Comparison of ENCODE assay signal across 11 cellular contexts in the genomic region with DNA sequence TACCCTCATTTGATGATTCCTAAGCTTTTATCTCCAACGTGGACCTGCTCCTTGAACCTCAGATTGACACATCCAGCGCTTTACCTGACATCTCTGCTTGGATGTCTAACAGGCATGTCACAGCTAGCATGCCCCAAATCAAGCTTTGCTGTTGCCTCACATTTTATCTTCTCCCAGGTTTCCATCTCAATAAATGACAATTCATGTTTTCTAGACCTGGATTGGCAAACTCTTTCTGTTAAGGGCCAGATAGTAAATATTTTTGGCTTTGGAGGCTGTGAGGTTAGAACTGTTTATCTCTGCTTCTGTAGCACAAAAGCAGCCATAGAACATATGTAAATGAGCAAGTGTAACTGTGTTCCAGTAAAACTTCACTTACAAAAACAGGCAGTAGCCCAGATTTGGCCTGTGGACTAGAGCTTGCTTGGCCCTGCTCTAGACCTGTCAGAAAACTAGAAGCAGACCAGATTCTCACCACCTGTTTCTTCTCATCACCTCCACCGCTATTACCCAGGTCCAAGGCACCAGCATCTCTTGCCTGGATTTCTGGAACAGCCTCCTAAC. TPM values are rescaled to one million over a fixed set of nuclear protein-coding genes. Genes with fewer than 3 reads are reported as not detected.
DNase-seq lines count a peak whose midpoint lies in the region; ATAC-seq and TF ChIP-seq lines count a peak whose summit lies in the region.
"Had no signal": no experiment of that assay in that cellular context is flagged by ENCODE, and none has a peak within 500 bp of the region (broad histone marks: within the 10 kb centered on the region; RNA-seq: fewer than 3 reads in every experiment).

No MANE protein-coding gene starts in this region.

- H4K91ac ChIP-seq in trophoblast cell (ENCODE audit: low read depth, low read length), result no peak overlapping the region

- TF ChIP-seq CTCF in CD14-positive monocyte (IDR thresholded peaks at IDR 0.05) (no peak), WERI-Rb-1 (IDR thresholded peaks at IDR 0.05; ENCODE audit: low read depth, low read length) (no peak)

- H3K4ac ChIP-seq in trophoblast cell (ENCODE audit: low read depth, low read length), result peak overlapping the region; percentile 41

- H3K9me3 Mint-ChIP-seq in CD14-positive monocyte, result no peaks in the 10 kb centered on the region
- H3K9me3 Mint-ChIP-seq: activated CD8-positive, alpha-beta T cell treated with anti-CD3 and anti-CD28 coated beads for 36 hours had no signal

- H3K9ac ChIP-seq in trophoblast cell (ENCODE audit: low read length), result no peak overlapping the region

- peak overlapping the region; percentile 28 for H2BK120ac ChIP-seq in trophoblast cell (ENCODE audit: insufficient read depth, low read length, poor library complexity)

- H3K4me3 ChIP-seq in SJSA1, result no peak overlapping the region
- H3K4me3 ChIP-seq in esophagus (ENCODE audit: low read depth in 1 of 2, low read length in 2 of 2), result no peak overlapping the region
- H3K4me3 ChIP-seq in trophoblast cell (ENCODE audit: low read depth, low read length), result no peak overlapping the region
- H3K4me3 ChIP-seq in WERI-Rb-1 (ENCODE audit: low read depth, low read length), result no peak overlapping the region

- no peak overlapping the region for H3K14ac ChIP-seq in trophoblast cell (ENCODE audit: low read length)

- H3K27ac ChIP-seq in SJSA1 (peak overlapping the region; percentile 22), esophagus (ENCODE audit: low read depth in 2 of 2, low read length in 1 of 2) (peak overlapping the region; percentile 74 to 77), trophoblast cell (ENCODE audit: low read depth, low read length) (peak overlapping the region; percentile 48), WERI-Rb-1 (no peak overlapping the region)

- H3K4me1 Mint-ChIP-seq in CD14-positive monocyte, result peaks cover 32% of the 10 kb centered on the region

- peaks cover 44 to 49% of the 10 kb centered on the region in 2 donors for H3K36me3 Mint-ChIP-seq in CD14-positive monocyte

- H2AFZ ChIP-seq in trophoblast cell (ENCODE audit: insufficient read depth, low read length, poor library complexity), result no peak overlapping the region

- H4K12ac ChIP-seq in trophoblast cell (ENCODE audit: low read depth, low read length), result no peak overlapping the region

- 57 to 60% methylated on average over 3 of the region's 3 CpGs for WGBS in esophagus, 2 donors
- no CpG with 5 or more reads among the region's 3 CpGs for WGBS in trophoblast cell (ENCODE audit: extremely low coverage, insufficient coverage, insufficient read length)

- H3K36me3 ChIP-seq in SJSA1, result peaks cover 24% of the 10 kb centered on the region
- H3K36me3 ChIP-seq in esophagus (ENCODE audit: control insufficient read depth in 2 of 2, insufficient read depth in 2 of 2, low read length in 1 of 2), result peaks cover 0 to 4% of the 10 kb centered on the region in 2 donors
- peaks cover 0 to 3% of the 10 kb centered on the region in 2 experiments for H3K36me3 ChIP-seq in trophoblast cell (ENCODE audit: control insufficient read depth in 1 of 2, insufficient read depth in 2 of 2, low read length in 2 of 2)
- H3K36me3 ChIP-seq in WERI-Rb-1, result peaks cover 47% of the 10 kb centered on the region

- ATAC-seq in GM21515 (IDR thresholded peaks at IDR 0.05; ENCODE audit: unreplicated experiment), result no peak

- peak overlapping the region; percentile 40 for H3K18ac ChIP-seq in trophoblast cell (ENCODE audit: low read length)

- no peak overlapping the region for H4K8ac ChIP-seq in trophoblast cell (ENCODE audit: low read depth, low read length)

- H3K4me3 Mint-ChIP-seq in CD14-positive monocyte, result peak overlapping the region in 1 of 2 donors; percentile 18
- H3K4me3 Mint-ChIP-seq: activated CD8-positive, alpha-beta T cell treated with anti-CD3 and anti-CD28 coated beads for 36 hours had no signal

- peaks cover 2% of the 10 kb centered on the region for H3K79me2 ChIP-seq in trophoblast cell (ENCODE audit: control insufficient read depth, insufficient read depth, low read length, poor library complexity)

- H3K4me1 ChIP-seq in SJSA1 (replicated peaks) (peaks cover 16% of the 10 kb centered on the region), esophagus (ENCODE audit: control insufficient read depth in 2 of 2, insufficient read depth in 2 of 2, low read length in 1 of 2) (peaks cover 0 to 13% of the 10 kb centered on the region in 2 donors), trophoblast cell (ENCODE audit: control insufficient read depth in 1 of 2, insufficient read depth in 2 of 2, low read length in 2 of 2) (peaks cover 9% of the 10 kb centered on the region in 2 experiments)

- intact Hi-C loops in CD14-positive monocyte (cut with micrococcal nuclease), result no loop called here

- H3K23ac ChIP-seq in trophoblast cell (ENCODE audit: low read length), result no peak overlapping the region

- H2BK12ac ChIP-seq in trophoblast cell (ENCODE audit: low read length), result no peak overlapping the region

- no peak overlapping the region for H2BK5ac ChIP-seq in trophoblast cell (ENCODE audit: low read depth, low read length, poor library complexity)

- DNase-seq in CD14-positive monocyte (ENCODE audit: low spot score) (no peak), SJSA1 (ENCODE audit: low read depth in 1 of 2, low spot score in 2 of 2) (no peak), trophoblast cell (no peak), WERI-Rb-1 (no peak), retina (no peak), SHP77 (lab: John Stamatoyannopoulos, UW) (no peak)
- DNase-seq: NCI-H2029 treated with DMSO at 0.1 percent for 48 hours, SHP77 treated with DMSO at 0.1 percent for 48 hours had no signal

- peaks cover 0 to 2% (median 0%) of the 10 kb centered on the region in 3 donors for H3K27me3 Mint-ChIP-seq in CD14-positive monocyte (ENCODE audit: low read depth in 3 of 3)
- H3K27me3 Mint-ChIP-seq: activated CD8-positive, alpha-beta T cell treated with anti-CD3 and anti-CD28 coated beads for 36 hours had no signal

- peaks cover 2% of the 10 kb centered on the region for H3K79me1 ChIP-seq in trophoblast cell (ENCODE audit: low read length)

- peak overlapping the region; percentile 46 to 86 (median 72) for H3K27ac Mint-ChIP-seq in CD14-positive monocyte
- H3K27ac Mint-ChIP-seq: activated CD8-positive, alpha-beta T cell treated with anti-CD3 and anti-CD28 coated beads for 36 hours had no signal

- H3K9me3 ChIP-seq in SJSA1 (replicated peaks) (no peaks in the 10 kb centered on the region), esophagus (ENCODE audit: control insufficient read depth in 2 of 2, insufficient read depth in 1 of 2, low read depth in 1 of 2, low read length in 1 of 2) (no peaks in the 10 kb centered on the region), trophoblast cell (ENCODE audit: insufficient read depth, low read depth, low read length) (no peaks in the 10 kb centered on the region), WERI-Rb-1 (ENCODE audit: severe bottlenecking) (no peaks in the 10 kb centered on the region)

- no peaks in the 10 kb centered on the region for H3K27me3 ChIP-seq in SJSA1 (replicated peaks)
- no peaks in the 10 kb centered on the region for H3K27me3 ChIP-seq in esophagus (ENCODE audit: control insufficient read depth in 1 of 2, insufficient read depth in 2 of 2, low read length in 2 of 2)
- no peaks in the 10 kb centered on the region for H3K27me3 ChIP-seq in trophoblast cell (ENCODE audit: insufficient read depth, low read length)
- no peaks in the 10 kb centered on the region for H3K27me3 ChIP-seq in WERI-Rb-1 (ENCODE audit: insufficient read depth, low read depth, severe bottlenecking)

- H3K4me2 ChIP-seq in trophoblast cell (ENCODE audit: low read length), result no peak overlapping the region

- no peak overlapping the region for H2AK5ac ChIP-seq in trophoblast cell (ENCODE audit: low read length)

RNA-seq across cellular contexts. Expression of gene UBE4B, which starts 42.2 kb away (rescaled TPM):
- polyA plus RNA-seq in CD14-positive monocyte, result 1 to 10 TPM; 6.0 to 9.2 TPM
- total RNA-seq in SJSA1 (2014; rRNA removed; shearing (Covaris generic)), result 26.0 and 35.2 TPM in 2 replicates
- 10 to 100 TPM; 15.6 to 23.2 TPM for polyA plus RNA-seq in esophagus
- 43.2 and 44.4 TPM in 2 replicates for polyA plus RNA-seq in trophoblast cell (2013)
